Comparison of ENCODE assay signal across 19 cellular contexts in genomic region chr19:29969891-29970290, GRCh38.
"Had no signal": no experiment of that assay in that cellular context is flagged by ENCODE, and none has a peak within 500 bp of the region (broad histone marks: within the 10 kb centered on the region; RNA-seq: fewer than 3 reads in every experiment).

No MANE protein-coding gene starts in this region.

- ATAC-seq: heart left ventricle; left colon; left ventricle myocardium superior; psoas muscle; right lobe of liver; stimulated activated memory B cell treated with anti-CD40 and anti-IgM and Interleukin-4, amounts not matched to agents 10 μg/mL and 1 μg/mL and 100 μg/mL, for 72 hours had no signal

- H3K27ac ChIP-seq: heart left ventricle, parathyroid adenoma, psoas muscle, right lobe of liver, tibial artery, upper lobe of left lung, uterus had no signal

- H3K4me3 Mint-ChIP-seq: nephron progenitor cell; stimulated activated memory B cell treated with anti-CD40 and anti-IgM and Interleukin-4, amounts not matched to agents 10 μg/mL and 1 μg/mL and 100 μg/mL, for 72 hours; stimulated activated naive CD8-positive, alpha-beta T cell treated with anti-CD3 and anti-CD28 coated beads, Interleukin-15, Interleukin-2, amounts not matched to agents 100 ng/mL and 50 ng/mL, for 24 hours had no signal

- H3K27me3 Mint-ChIP-seq: stimulated activated memory B cell treated with anti-CD40 and anti-IgM and Interleukin-4, amounts not matched to agents 10 μg/mL and 1 μg/mL and 100 μg/mL, for 72 hours; stimulated activated naive CD8-positive, alpha-beta T cell treated with anti-CD3 and anti-CD28 coated beads, Interleukin-15, Interleukin-2, amounts not matched to agents 100 ng/mL and 50 ng/mL, for 24 hours had no signal

- H3K9me3 Mint-ChIP-seq: nephron progenitor cell; stimulated activated naive CD8-positive, alpha-beta T cell treated with anti-CD3 and anti-CD28 coated beads, Interleukin-15, Interleukin-2, amounts not matched to agents 100 ng/mL and 50 ng/mL, for 24 hours had no signal

- H3K27ac Mint-ChIP-seq: nephron progenitor cell; stimulated activated memory B cell treated with anti-CD40 and anti-IgM and Interleukin-4, amounts not matched to agents 10 μg/mL and 1 μg/mL and 100 μg/mL, for 72 hours; stimulated activated naive CD8-positive, alpha-beta T cell treated with anti-CD3 and anti-CD28 coated beads, Interleukin-15, Interleukin-2, amounts not matched to agents 100 ng/mL and 50 ng/mL, for 24 hours had no signal

- DNase-seq: dermis blood vessel endothelial cell; erythroblast; foreskin melanocyte; heart left ventricle; left colon; left ventricle myocardium superior; mesenchymal stem cell; midbrain; nephron progenitor cell; psoas muscle; retina; right lobe of liver; stimulated activated CD4-positive, alpha-beta T cell treated with anti-CD3 and anti-CD28 coated beads, Interleukin-4, amount 100 ng/mL, for 1 hour; tibial artery; upper lobe of left lung; uterus had no signal
